Comparison of ENCODE assay signal across 1 cellular context in genomic region chr15:44588541-44588940, GRCh38.
A peak's percentile ranks its signal among the peaks of the same experiment; 100 is the strongest.
TF ChIP-seq lines count a peak whose summit lies in the region.

No MANE protein-coding gene starts in this region.

TF ChIP-seq in HepG2, 621 proteins besides CTCF, POLR2A, EP300 and RAD21 (continued from another document):
- TF ChIP-seq ZNF253 (CRISPR knock-in tag; IDR thresholded peaks at IDR 0.05; ENCODE audit: borderline replicate concordance), result peak; percentile 71; the same call in 1 of the 2 replicates
- TF ChIP-seq FOXA3 (CRISPR knock-in tag; IDR thresholded peaks at IDR 0.05), result peak; percentile 45; the same call in 1 of the 2 replicates
- TF ChIP-seq TCF7 (IDR thresholded peaks at IDR 0.05; ENCODE audit: low read depth), result peak; percentile 62
- peak; percentile 24; the same call in 1 of the 2 replicates for TF ChIP-seq HNF4A (CRISPR knock-in tag; IDR thresholded peaks at IDR 0.05)
- no peak for TF ChIP-seq ZBTB34 (CRISPR knock-in tag; IDR thresholded peaks at IDR 0.05)
- TF ChIP-seq ELF3 (CRISPR knock-in tag; IDR thresholded peaks at IDR 0.05), result no peak
